12 cellular contexts compared by ENCODE assay signal in genomic region chr15:92954578-92954977, GRCh38. TPM values are rescaled to one million over a fixed set of nuclear protein-coding genes. Genes with fewer than 3 reads are reported as not detected.
A peak's percentile ranks its signal among the peaks of the same experiment; 100 is the strongest.
DNase-seq lines count a peak whose midpoint lies in the region; ATAC-seq and TF ChIP-seq lines count a peak whose summit lies in the region.
"Had no signal": no experiment of that assay in that cellular context is flagged by ENCODE, and none has a peak within 500 bp of the region (broad histone marks: within the 10 kb centered on the region; RNA-seq: fewer than 3 reads in every experiment).

No MANE protein-coding gene starts in this region.

- H3K9me2 ChIP-seq in PC-9 (ENCODE audit: insufficient read depth) = no peaks in the 10 kb centered on the region

- no peak overlapping the region for H3K4me2 ChIP-seq in PC-9

- H4K20me1 ChIP-seq in PC-9 (ENCODE audit: insufficient read depth) = peaks cover 19% of the 10 kb centered on the region

- H3K36me3 ChIP-seq in PC-9 (ENCODE audit: low read depth) (peaks cover 93% of the 10 kb centered on the region), aorta (ENCODE audit: control insufficient read depth in 1 of 2, insufficient read depth in 2 of 2, low read length in 1 of 2) (peaks cover 3 to 10% of the 10 kb centered on the region in 2 donors)

- intact Hi-C loops in PC-9 (cut with micrococcal nuclease; ENCODE audit: unreplicated experiment) = no loop called here
- intact Hi-C loops in aorta (cut with DNase I) = no loop called here

- ATAC-seq in aorta (ENCODE audit: low FRiP score) = no peak
- ATAC-seq: body of pancreas had no signal

- POLR2A ChIA-PET in AG04450 (lab: Yijun Ruan, JAX) (no interaction called here), PC-9 (lab: Charles Lee; ENCODE audit: unreplicated experiment) (no interaction called here)

- 94 to 97% methylated on average over 8 of the region's 8 CpGs for WGBS in aorta, 2 donors

- TF ChIP-seq CTCF in AG04450 (IDR thresholded peaks at IDR 0.05; ENCODE audit: low read depth, low read length) (peak; percentile 26), GM12865 (IDR thresholded peaks at IDR 0.05; ENCODE audit: insufficient read depth, low read depth, low read length, missing control alignments) (peak; percentile 25), PC-9 (conservative IDR thresholded peaks at IDR 0.05) (peak; percentile 34; the same call in 1 of the 2 replicates), foreskin fibroblast (IDR thresholded peaks at IDR 0.05; ENCODE audit: low read depth, low read length) (peak; percentile 9)

- H3K79me2 ChIP-seq in PC-9 (ENCODE audit: low read depth) = peaks cover 37% of the 10 kb centered on the region

- H3F3A ChIP-seq in PC-9 (ENCODE audit: insufficient read depth, low read depth) = peaks cover 67% of the 10 kb centered on the region

- DNase-seq in AG04450 (ENCODE audit: low read depth, low spot score) (no peak), GM12865 (ENCODE audit: low read depth) (peak; percentile 19), PC-9 (no peak), foreskin fibroblast (no peak), NCI-H2107 treated with DMSO at 0.1 percent for 48 hours (lab: John Stamatoyannopoulos, UW; ENCODE audit: unreplicated experiment) (no peak), activated gamma-delta T cell (lab: John Stamatoyannopoulos, UW) (no peak), NCI-H1105 (lab: John Stamatoyannopoulos, UW) (no peak), aorta (no peak)
- DNase-seq: activated CD4-positive, CD25-positive, alpha-beta regulatory T cell; body of pancreas; NCI-H1417 treated with DMSO at 0.1 percent for 48 hours had no signal

- CTCF ChIA-PET in AG04450 (lab: Charles Lee) = interaction anchor here (0.7 to 2.0 kb wide), 7 partner anchors 10 to 158 kb away, joined by 3 to 7 read pairs (median 3); no protein-coding TSS in a partner anchor
- CTCF ChIA-PET in PC-9 (lab: Charles Lee) = no interaction called here

- BruUV-seq in PC-9 (replicated peaks; lab: Mats Ljungman, UMichigan) = no TSS peak

- H3K27ac ChIP-seq in AG04450 (ENCODE audit: low read depth, low read length) = no peak overlapping the region
- no peak overlapping the region for H3K27ac ChIP-seq in PC-9
- H3K27ac ChIP-seq in aorta (ENCODE audit: low read depth in 1 of 2, low read length in 2 of 2) = no peak overlapping the region
- H3K27ac ChIP-seq: body of pancreas, suprapubic skin had no signal

- H3K4me3 ChIP-seq in AG04450 (ENCODE audit: low read depth, low read length) (no peak overlapping the region), GM12865 (ENCODE audit: low read depth, low read length) (no peak overlapping the region), PC-9 (no peak overlapping the region), foreskin fibroblast (ENCODE audit: low read depth in 1 of 2, low read length in 2 of 2) (no peak overlapping the region), aorta (ENCODE audit: low read length in 2 of 2) (no peak overlapping the region)
- H3K4me3 ChIP-seq: body of pancreas, suprapubic skin had no signal

- H3K27me3 ChIP-seq in AG04450 (ENCODE audit: control insufficient read depth, insufficient read depth, low read length) (no peaks in the 10 kb centered on the region), PC-9 (ENCODE audit: insufficient read depth, low read depth) (no peaks in the 10 kb centered on the region), aorta (ENCODE audit: control insufficient read depth in 1 of 2, insufficient read depth in 2 of 2, low read length in 1 of 2) (no peaks in the 10 kb centered on the region)
- H3K27me3 ChIP-seq: body of pancreas, suprapubic skin had no signal

- H3K9me3 ChIP-seq in AG04450 (ENCODE audit: control insufficient read depth, insufficient read depth, low read length) (peaks cover 4% of the 10 kb centered on the region), PC-9 (ENCODE audit: insufficient read depth, low read depth) (peaks cover 6% of the 10 kb centered on the region), aorta (ENCODE audit: control insufficient read depth, low read length) (no peaks in the 10 kb centered on the region)

- H3K4me1 ChIP-seq in PC-9 (replicated peaks; ENCODE audit: insufficient read depth) = no peaks in the 10 kb centered on the region
- H3K4me1 ChIP-seq in aorta (ENCODE audit: control insufficient read depth in 1 of 2, insufficient read depth in 2 of 2, low read length in 2 of 2) = no peaks in the 10 kb centered on the region
- H3K4me1 ChIP-seq: suprapubic skin had no signal

- H2AFZ ChIP-seq in PC-9 = no peak overlapping the region

RNA-seq across cellular contexts. Expression of gene CHD2, which starts 54.5 kb away (rescaled TPM):
- polyA plus RNA-seq in AG04450 (2011; rRNA removed) (62.6 and 74.8 TPM in 2 replicates), aorta (10 to 100 TPM; 38.0 to 42.6 TPM)
- polyA minus RNA-seq in AG04450 (2011; rRNA and poly(A)+ RNA removed) = 163 and 178 TPM in 2 replicates
- total RNA-seq in PC-9 (2021) (105 and 120 TPM in 2 replicates), aorta (100 to 1,000 TPM; 120 to 144 TPM)
